In the genomic region with DNA sequence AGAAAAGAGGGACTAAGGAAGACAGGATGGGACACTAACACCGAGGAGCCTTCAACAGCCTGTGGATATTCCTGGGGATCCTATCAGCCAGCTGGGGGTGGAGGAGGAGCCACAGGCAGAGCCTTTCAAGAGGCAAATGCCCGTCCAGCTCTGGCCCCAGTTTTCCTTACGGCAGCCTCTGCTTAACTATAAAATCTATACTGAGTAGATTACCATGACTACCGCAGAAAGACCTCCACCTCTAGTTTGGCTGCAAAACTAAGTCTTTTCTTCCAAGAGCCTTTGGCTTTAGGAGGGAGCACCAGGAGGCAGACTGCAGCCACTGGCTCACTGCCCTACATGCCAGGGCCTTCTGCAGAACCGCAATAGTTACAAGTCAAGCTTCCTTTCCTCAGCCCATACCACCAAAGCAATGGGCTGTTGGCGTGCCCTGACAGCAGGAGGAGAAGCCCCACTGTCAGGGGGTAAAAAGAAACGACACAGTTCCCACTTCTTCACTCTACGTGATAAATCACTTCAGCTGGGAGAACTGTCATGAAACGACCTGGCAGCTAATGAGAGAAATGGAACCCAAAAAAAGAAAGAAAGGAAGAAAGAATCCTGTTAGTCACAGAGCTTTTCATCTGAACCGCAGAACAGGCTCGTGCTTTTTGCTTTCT, we compare ENCODE assay signal across 9 cellular contexts. TPM values are rescaled to one million over a fixed set of nuclear protein-coding genes. Genes with fewer than 3 reads are reported as not detected.
DNase-seq lines count a peak whose midpoint lies in the region; ATAC-seq and TF ChIP-seq lines count a peak whose summit lies in the region.
"Had no signal": no experiment of that assay in that cellular context is flagged by ENCODE, and none has a peak within 500 bp of the region (broad histone marks: within the 10 kb centered on the region; RNA-seq: fewer than 3 reads in every experiment).

No MANE protein-coding gene starts in this region.

- TF ChIP-seq POLR2A in Peyer's patch (IDR thresholded peaks at IDR 0.05), result no peak

- H3K4me3 ChIP-seq in AG09309 (ENCODE audit: control insufficient read depth, low read depth, low read length), result no peak overlapping the region; the same call in 1 of the 2 replicates
- no peak overlapping the region for H3K4me3 ChIP-seq in Peyer's patch

- DNase-seq in AG09309 (ENCODE audit: low read depth), result no peak
- peak; percentile 49 for DNase-seq in NCI-H2227 treated with DMSO at 0.1 percent for 48 hours (lab: John Stamatoyannopoulos, UW)
- peak; percentile 32 for DNase-seq in cerebellum (ENCODE audit: low spot score)
- DNase-seq in midbrain (lab: John Stamatoyannopoulos, UW), result peak; percentile 22
- no peak for DNase-seq in Peyer's patch
- no peak for DNase-seq in mucosa of gallbladder (ENCODE audit: low spot score)
- DNase-seq: trophoblast cell had no signal

- H3K27me3 ChIP-seq in Peyer's patch, result no peaks in the 10 kb centered on the region

- peaks cover 0 to 6% (median 0%) of the 10 kb centered on the region in 4 donors for H3K4me1 ChIP-seq in Peyer's patch

- H3K27ac ChIP-seq in Peyer's patch, result no peak overlapping the region

- ATAC-seq in HG03175 (IDR thresholded peaks at IDR 0.05; ENCODE audit: unreplicated experiment) (no peak), GM18870 (IDR thresholded peaks at IDR 0.05; ENCODE audit: unreplicated experiment) (no peak)

- no peaks in the 10 kb centered on the region for H3K36me3 ChIP-seq in Peyer's patch

- TF ChIP-seq CTCF in AG09309 (IDR thresholded peaks at IDR 0.05; ENCODE audit: control insufficient read depth, insufficient read depth, low read depth, low read length, missing control alignments) (peak; percentile 40), Peyer's patch (IDR thresholded peaks at IDR 0.05) (no peak)

- H3K9me3 ChIP-seq in Peyer's patch, result no peaks in the 10 kb centered on the region

RNA-seq across cellular contexts. Expression of gene CREB1, which starts 25.1 kb away (rescaled TPM):
- total RNA-seq in cerebellum (99.1 TPM), Peyer's patch (10 to 100 TPM; 27.9 to 97.4 (median 54.6) TPM), mucosa of gallbladder (65.4 TPM)

Comparison
In these comparisons a context has a peak if more than half of its experiments do, and no peak if none do; other contexts are left out.
1. DNase-seq: peak in NCI-H2227 treated with DMSO at 0.1 percent for 48 hours (single experiment), cerebellum (single experiment) and midbrain (single experiment); none in AG09309 (single experiment), Peyer's patch (0 of 3) and mucosa of gallbladder (single experiment).